ENCODE assay signal across 31 cellular contexts in the genomic region with DNA sequence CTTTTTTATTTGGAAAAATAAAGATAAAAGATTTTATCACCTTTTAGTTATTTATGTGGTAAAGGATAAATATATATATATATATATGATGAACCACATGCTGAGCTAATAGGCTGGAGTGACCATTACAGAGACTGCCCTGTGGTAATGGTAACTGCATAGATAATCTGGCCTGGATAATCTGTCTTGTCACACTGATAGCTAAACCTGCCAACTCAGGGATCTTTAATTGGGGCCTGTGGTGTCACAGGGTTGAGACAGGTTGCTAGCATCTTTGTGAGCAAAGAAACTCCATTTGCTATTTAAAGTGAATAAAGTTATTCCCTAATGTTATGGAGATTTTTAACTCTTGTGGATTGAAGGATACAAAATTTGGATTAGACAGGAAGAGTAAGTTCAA.
"Had no signal": no experiment of that assay in that cellular context is flagged by ENCODE, and none has a peak within 500 bp of the region (broad histone marks: within the 10 kb centered on the region; RNA-seq: fewer than 3 reads in every experiment).

No MANE protein-coding gene starts in this region.

- H3K36me3 ChIP-seq: SJCRH30 had no signal

- DNase-seq: activated CD4-positive, alpha-beta memory T cell treated with anti-CD3 and anti-CD28 coated beads for 36 hours; activated CD4-positive, alpha-beta T cell treated with anti-CD3 and anti-CD28 coated beads for 4 hours; activated CD4-positive, alpha-beta T cell treated with anti-CD3 and anti-CD28 coated beads, Interleukin-2, amount 50 U/mL, for 1 hour; activated CD8-positive, alpha-beta memory T cell treated with anti-CD3 and anti-CD28 coated beads, Interleukin-2, amount 50 U/mL, for 4 hours; activated effector memory CD4-positive, alpha-beta T cell treated with Interleukin-2 at 50 U/mL for 16 hours; activated naive CD4-positive, alpha-beta T cell treated with anti-CD3 and anti-CD28 coated beads, Interleukin-2, amount 10 ng/mL, durations not matched to agents 7 days and 5 days; activated naive CD8-positive, alpha-beta T cell treated with anti-CD3 and anti-CD28 coated beads, Interleukin-2, amount 50 U/mL, for 24 hours; activated T-cell treated with anti-CD3 and anti-CD28 coated beads for 4 hours; activated T-cell treated with anti-CD3 and anti-CD28 coated beads, Interleukin-2, amount 50 U/mL, for 48 hours; aorta; MM.1S; MV-4-11; NCI-H1092; NCI-H1436 treated with DMSO at 0.1 percent for 48 hours; NCI-H1694 treated with DMSO at 0.1 percent for 48 hours; NCI-H2029 treated with DMSO at 0.1 percent for 48 hours; NCI-H2107; NCI-H2171; NCI-H510A; NCI-H526; NCI-H774; SHP77; SJCRH30; SK-N-SH; T-helper 1 cell; T-helper 2 cell; T1000 had no signal

- H3K4me1 ChIP-seq: SJCRH30 had no signal

- H3K27me3 ChIP-seq: cardiac muscle cell, SJCRH30 had no signal

- H3K27ac ChIP-seq: KMS-11, SJCRH30 had no signal

- ATAC-seq: activated CD4-positive, CD25-positive, alpha-beta regulatory T cell treated with anti-CD3 and anti-CD28 coated beads, Interleukin-2, amount 50 U/mL, for 24 hours; activated naive CD8-positive, alpha-beta T cell treated with anti-CD3 and anti-CD28 coated beads, Interleukin-2, amount 50 U/mL, for 24 hours; Panc1 had no signal

- H3K4me3 ChIP-seq: cardiac muscle cell, SJCRH30 had no signal

- H3K4me2 ChIP-seq: KMS-11, SK-N-SH had no signal

- H3K9ac ChIP-seq: KMS-11, SK-N-SH had no signal

- H3K9me3 ChIP-seq: SJCRH30, SK-N-SH had no signal
